Comparison of ENCODE assay signal across 11 cellular contexts in the genomic region with DNA sequence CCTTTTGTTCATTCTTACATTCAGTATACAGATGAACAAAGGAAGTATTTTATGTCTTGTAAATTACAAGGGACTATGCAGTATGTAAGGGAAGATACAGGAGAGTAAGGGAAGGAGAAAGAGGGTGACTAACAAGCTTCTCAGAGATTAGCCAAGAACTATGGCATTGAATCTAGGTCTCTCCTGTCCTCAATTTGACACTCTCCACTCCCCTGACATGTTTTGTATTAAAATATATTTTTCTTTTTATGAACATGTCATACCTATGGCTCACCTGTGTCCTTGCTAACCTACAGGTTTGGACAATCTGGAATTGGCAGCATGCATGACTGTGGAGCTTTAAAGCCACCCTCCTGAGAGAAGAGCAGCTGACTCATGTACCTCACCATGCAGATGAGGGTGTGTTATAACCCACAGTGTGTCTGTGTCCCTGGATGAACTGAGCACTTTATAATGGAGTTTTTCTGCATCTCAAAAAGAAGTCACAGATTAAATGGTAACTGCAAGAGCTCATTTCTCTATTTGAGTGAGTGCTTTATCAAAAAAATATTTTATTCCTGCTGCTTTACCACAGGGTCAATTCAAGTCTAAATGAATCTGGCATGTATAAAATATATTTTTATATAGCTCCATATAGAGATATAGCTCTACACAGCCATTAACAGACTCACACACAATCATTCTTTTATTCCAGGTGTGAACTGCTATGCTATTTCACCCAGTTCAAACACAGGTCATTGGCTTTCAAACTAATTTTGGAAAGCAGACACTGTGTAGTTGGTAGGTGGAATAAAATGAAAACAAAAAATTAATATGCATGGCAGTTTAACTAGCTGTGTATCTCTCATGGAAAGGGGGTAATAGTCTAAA.
DNase-seq lines count a peak whose midpoint lies in the region; ATAC-seq, FAIRE-seq and TF ChIP-seq lines count a peak whose summit lies in the region.
"Had no signal": no experiment of that assay in that cellular context is flagged by ENCODE, and none has a peak within 500 bp of the region (broad histone marks: within the 10 kb centered on the region; RNA-seq: fewer than 3 reads in every experiment).

No MANE protein-coding gene starts in this region.

- no peaks in the 10 kb centered on the region for H3K27me3 ChIP-seq in IMR-90 (ENCODE audit: control insufficient read depth, insufficient read depth, low read length)
- H3K27me3 ChIP-seq in mammary epithelial cell (ENCODE audit: insufficient read depth, low read length), result no peaks in the 10 kb centered on the region
- no peaks in the 10 kb centered on the region for H3K27me3 ChIP-seq in neuronal stem cell (ENCODE audit: control insufficient read depth in 3 of 3, insufficient read depth in 3 of 3, low read depth in 1 of 3, low read length in 3 of 3)
- H3K27me3 ChIP-seq in ascending aorta, result no peaks in the 10 kb centered on the region
- no peaks in the 10 kb centered on the region for H3K27me3 ChIP-seq in H7 (ENCODE audit: control insufficient read depth, insufficient read depth, low read length)
- H3K27me3 ChIP-seq: neural progenitor cell had no signal

- H3K56ac ChIP-seq in IMR-90 (ENCODE audit: extremely low read depth, insufficient read depth, low read length), result no peak overlapping the region

- peak overlapping the region; percentile 58 for H3K27ac Mint-ChIP-seq in osteocyte (ENCODE audit: unreplicated experiment)

- DNase-seq in GM12891 (ENCODE audit: insufficient read length, low spot score) (no peak), IMR-90 (peak; percentile 67), mammary epithelial cell (peak; percentile 92), osteocyte (ENCODE audit: extremely low spot score, unreplicated experiment) (no peak), NCI-H524 (lab: John Stamatoyannopoulos, UW) (no peak), neuronal stem cell (ENCODE audit: low spot score) (no peak), ascending aorta (ENCODE audit: low spot score in 2 of 2) (no peak), H7 (no peak)
- DNase-seq: anterior cingulate cortex, NCI-H446 treated with DMSO at 0.1 percent for 48 hours had no signal

- no peak overlapping the region; the same call in 1 of the 2 replicates for H4K5ac ChIP-seq in IMR-90 (ENCODE audit: low read depth, low read length)

- H3K9ac ChIP-seq in IMR-90 (ENCODE audit: low read depth, low read length) (no peak overlapping the region), mammary epithelial cell (ENCODE audit: insufficient read depth, low read length) (peak overlapping the region; percentile 50), neuronal stem cell (ENCODE audit: low read depth, low read length, poor library complexity) (no peak overlapping the region)
- H3K9ac ChIP-seq: neural progenitor cell had no signal

- H3K9me3 Mint-ChIP-seq in osteocyte (ENCODE audit: unreplicated experiment), result no peaks in the 10 kb centered on the region
- H3K9me3 Mint-ChIP-seq: neural progenitor cell had no signal

- peak; percentile 75 for ATAC-seq in IMR-90 (ENCODE audit: low read depth)

- no peak overlapping the region for H2AFZ ChIP-seq in IMR-90 (replicated peaks; ENCODE audit: low read length, poor library complexity)
- no peak overlapping the region for H2AFZ ChIP-seq in mammary epithelial cell (ENCODE audit: low read depth, low read length)
- no peak overlapping the region for H2AFZ ChIP-seq in neuronal stem cell (ENCODE audit: low read length)
- H2AFZ ChIP-seq: neural progenitor cell had no signal

- peaks cover 8% of the 10 kb centered on the region for H4K20me1 ChIP-seq in IMR-90 (ENCODE audit: insufficient read depth, low read length)
- no peaks in the 10 kb centered on the region for H4K20me1 ChIP-seq in mammary epithelial cell (ENCODE audit: insufficient read depth, low read length)

- H3K18ac ChIP-seq in IMR-90 (ENCODE audit: low read depth, low read length), result peak overlapping the region; percentile 77; the same call in 1 of the 2 replicates
- H3K18ac ChIP-seq in neuronal stem cell (ENCODE audit: low read length), result no peak overlapping the region

- no TSS peak for BruUV-seq in IMR-90 (replicated peaks; lab: Mats Ljungman, UMichigan)
- BruUV-seq in mammary epithelial cell (replicated peaks; lab: Mats Ljungman, UMichigan), result no TSS peak

- H2AK5ac ChIP-seq in IMR-90 (ENCODE audit: low read depth, low read length) (peak overlapping the region; percentile 54; the same call in 1 of the 2 replicates), neuronal stem cell (ENCODE audit: low read depth, low read length) (no peak overlapping the region)

- H4K91ac ChIP-seq in IMR-90 (ENCODE audit: insufficient read depth, low read depth, low read length) (0 out of 2 replicates have a peak overlapping the region, but pooled peaks have one; percentile 10), neuronal stem cell (ENCODE audit: low read depth, low read length, poor library complexity) (no peak overlapping the region)

- no peak overlapping the region for H3K4me3 Mint-ChIP-seq in osteocyte (ENCODE audit: unreplicated experiment)
- H3K4me3 Mint-ChIP-seq: neural progenitor cell had no signal

- H4K8ac ChIP-seq in IMR-90 (ENCODE audit: low read depth in 2 of 2, low read length in 2 of 2) (peak overlapping the region in 1 of 2 experiments; percentile 63; a peak in 1 of 4 replicates), neuronal stem cell (ENCODE audit: low read depth, low read length) (no peak overlapping the region)

- H3K27me3 Mint-ChIP-seq in osteocyte (ENCODE audit: unreplicated experiment), result no peaks in the 10 kb centered on the region

- H2BK15ac ChIP-seq in IMR-90 (ENCODE audit: low read depth, low read length), result no peak overlapping the region
- no peak overlapping the region for H2BK15ac ChIP-seq in neuronal stem cell (ENCODE audit: low read length)

- CTCF ChIA-PET in IMR-90 (lab: Yijun Ruan, JAX) (no interaction called here), mammary epithelial cell (lab: Charles Lee; ENCODE audit: low non-redundant PET) (interaction anchor here (0.5 kb wide), 1 partner anchor 121 kb away, joined by 3 read pairs; no protein-coding TSS in a partner anchor)

- peaks cover 23% of the 10 kb centered on the region for H3K79me2 ChIP-seq in mammary epithelial cell (ENCODE audit: insufficient read depth, low read length)

- H3K4me2 ChIP-seq in IMR-90 (ENCODE audit: low read depth, low read length) (peak overlapping the region; percentile 25; the same call in 1 of the 2 replicates), mammary epithelial cell (ENCODE audit: insufficient read depth, low read depth, low read length) (peak overlapping the region; percentile 34), neuronal stem cell (ENCODE audit: insufficient read depth, low read length, poor library complexity, severe bottlenecking) (no peak overlapping the region)
- H3K4me2 ChIP-seq: neural progenitor cell had no signal

- H3K4me1 Mint-ChIP-seq in osteocyte (ENCODE audit: unreplicated experiment), result peaks cover 52% of the 10 kb centered on the region

- H3K4me3 ChIP-seq in IMR-90 (ENCODE audit: insufficient read depth, low read depth, low read length) (no peak overlapping the region), mammary epithelial cell (replicated peaks in 1 of 3; ENCODE audit: insufficient read depth in 1 of 3, low read depth in 2 of 3, low read length in 3 of 3) (no peak overlapping the region), neuronal stem cell (ENCODE audit: low read length in 2 of 2) (no peak overlapping the region), ascending aorta (no peak overlapping the region), H7 (ENCODE audit: insufficient read depth, low read depth, low read length) (no peak overlapping the region)
- H3K4me3 ChIP-seq: neural progenitor cell had no signal

- H3K36me3 ChIP-seq in IMR-90 (ENCODE audit: control insufficient read depth, insufficient read depth, low read length), result no peaks in the 10 kb centered on the region
- no peaks in the 10 kb centered on the region for H3K36me3 ChIP-seq in mammary epithelial cell (ENCODE audit: insufficient read depth, low read length)
- peaks cover 0 to 2% of the 10 kb centered on the region in 2 donors for H3K36me3 ChIP-seq in neuronal stem cell (replicated peaks in 1 of 2; ENCODE audit: control insufficient read depth in 2 of 2, insufficient read depth in 2 of 2, low read length in 2 of 2)
- no peaks in the 10 kb centered on the region for H3K36me3 ChIP-seq in ascending aorta
- no peaks in the 10 kb centered on the region for H3K36me3 ChIP-seq in H7 (replicated peaks; ENCODE audit: control insufficient read depth, insufficient read depth, low read length)
- H3K36me3 ChIP-seq: neural progenitor cell had no signal

- no peak overlapping the region for H2BK20ac ChIP-seq in IMR-90 (ENCODE audit: low read depth, low read length)

- H2BK12ac ChIP-seq in neuronal stem cell (ENCODE audit: low read length), result no peak overlapping the region

- H3K9me1 ChIP-seq in IMR-90 (ENCODE audit: insufficient read depth, low read length), result peaks cover 15% of the 10 kb centered on the region

- H2AK9ac ChIP-seq in IMR-90 (replicated peaks; ENCODE audit: low read depth, low read length, poor library complexity), result no peak overlapping the region

- peak overlapping the region; percentile 65; the same call in 1 of the 2 replicates for H3K14ac ChIP-seq in IMR-90 (replicated peaks; ENCODE audit: low read depth, low read length)
- H3K14ac ChIP-seq in neuronal stem cell (ENCODE audit: low read length), result no peak overlapping the region

- H2BK120ac ChIP-seq in IMR-90 (ENCODE audit: low read depth, low read length), result peak overlapping the region; percentile 20; the same call in 1 of the 2 replicates
- no peak overlapping the region for H2BK120ac ChIP-seq in neuronal stem cell (ENCODE audit: low read depth, low read length)

- in situ Hi-C loops in IMR-90 (cut with MboI; ENCODE audit: low sequenced_read_pairs), result no loop called here
- in situ Hi-C loops in mammary epithelial cell (cut with MboI; ENCODE audit: low sequenced_read_pairs in 2 of 2), result loop anchor here in 1 of 2 donors (5.0 kb wide), 1 partner anchor 63 kb away; the partner anchor contains the start of gene MAML2

- intact Hi-C loops in IMR-90 (cut with micrococcal nuclease) (no loop called here), mammary epithelial cell (cut with micrococcal nuclease) (loop anchor here (2.0 kb wide), 1 partner anchor 17 kb away; no protein-coding TSS in a partner anchor), ascending aorta (cut with DNase I) (no loop called here)

- H2BK5ac ChIP-seq in IMR-90 (ENCODE audit: low read depth, low read length, poor library complexity, severe bottlenecking) (peak overlapping the region; percentile 64), neuronal stem cell (ENCODE audit: low read length) (no peak overlapping the region)

- dilution Hi-C loops in IMR-90 (cut with HindIII; ENCODE audit: low sequenced_read_pairs, unreplicated experiment) (no loop called here), mammary epithelial cell (cut with HindIII; ENCODE audit: low sequenced_read_pairs) (loop anchor here (5.0 kb wide), 1 partner anchor 38 kb away; no protein-coding TSS in a partner anchor)

- POLR2A ChIA-PET in IMR-90 (lab: Charles Lee; ENCODE audit: unreplicated experiment), result no interaction called here

- H3K23ac ChIP-seq in IMR-90 (ENCODE audit: low read depth, low read length) (peak overlapping the region; percentile 38; the same call in 1 of the 2 replicates), neuronal stem cell (ENCODE audit: low read depth, low read length, poor library complexity) (no peak overlapping the region)

- H3K27ac ChIP-seq in IMR-90 (ENCODE audit: insufficient read depth, low read length) (no peak overlapping the region), mammary epithelial cell (ENCODE audit: insufficient read depth, low read depth, low read length) (peak overlapping the region; percentile 89), neuronal stem cell (replicated peaks; ENCODE audit: low read length) (no peak overlapping the region), ascending aorta (no peak overlapping the region)
- H3K27ac ChIP-seq: neural progenitor cell had no signal

- TF ChIP-seq RAD21 in IMR-90 (IDR thresholded peaks at IDR 0.05; ENCODE audit: low read length), result no peak

- H3K4ac ChIP-seq in IMR-90 (ENCODE audit: low read depth, low read length), result peak overlapping the region; percentile 2; the same call in 1 of the 2 replicates
- no peak overlapping the region for H3K4ac ChIP-seq in neuronal stem cell (ENCODE audit: low read length)

- H3K4me1 ChIP-seq in IMR-90 (ENCODE audit: control insufficient read depth, insufficient read depth, low read length), result peaks cover 14% of the 10 kb centered on the region; the same call in 1 of the 2 replicates
- H3K4me1 ChIP-seq in mammary epithelial cell (ENCODE audit: insufficient read depth, low read length), result peaks cover 36% of the 10 kb centered on the region
- H3K4me1 ChIP-seq in neuronal stem cell (ENCODE audit: control insufficient read depth in 2 of 2, insufficient read depth in 1 of 2, low read depth in 1 of 2, low read length in 2 of 2), result peaks cover 2 to 10% of the 10 kb centered on the region in 2 donors
- peaks cover 0 to 16% of the 10 kb centered on the region in 2 donors for H3K4me1 ChIP-seq in ascending aorta
- H3K4me1 ChIP-seq: neural progenitor cell had no signal

- FAIRE-seq in GM12891 (lab: Jason Lieb, UNC), result peak; percentile 43

- H3K79me1 ChIP-seq in IMR-90 (ENCODE audit: low read depth in 1 of 2, low read length in 2 of 2) (peaks cover 12 to 59% of the 10 kb centered on the region in 2 experiments), neuronal stem cell (ENCODE audit: low read depth, low read length) (no peaks in the 10 kb centered on the region)

- no peaks in the 10 kb centered on the region for H3K9me3 ChIP-seq in IMR-90 (ENCODE audit: control insufficient read depth, insufficient read depth, low read length)
- no peaks in the 10 kb centered on the region for H3K9me3 ChIP-seq in mammary epithelial cell (replicated peaks; ENCODE audit: insufficient read depth, low read length)
- no peaks in the 10 kb centered on the region for H3K9me3 ChIP-seq in neuronal stem cell (replicated peaks in 1 of 2; ENCODE audit: control insufficient read depth in 2 of 2, insufficient read depth in 1 of 2, low read depth in 1 of 2, low read length in 2 of 2)
- H3K9me3 ChIP-seq in ascending aorta, result no peaks in the 10 kb centered on the region

- no peak for TF ChIP-seq POLR2A in GM12891 (IDR thresholded peaks at IDR 0.05; ENCODE audit: low read depth, low read length)
- TF ChIP-seq POLR2A in IMR-90 (IDR thresholded peaks at IDR 0.05; ENCODE audit: low read depth, low read length), result no peak

- peaks cover 4% of the 10 kb centered on the region for H3K36me3 Mint-ChIP-seq in osteocyte (ENCODE audit: unreplicated experiment)
- H3K36me3 Mint-ChIP-seq: neural progenitor cell had no signal

- TF ChIP-seq CTCF in IMR-90 (conservative IDR thresholded peaks at IDR 0.05; ENCODE audit: low read depth, low read length), result no peak
- no peak for TF ChIP-seq CTCF in mammary epithelial cell (conservative IDR thresholded peaks at IDR 0.05 in 1 of 2, IDR thresholded peaks at IDR 0.05 in 1 of 2; ENCODE audit: extremely low read depth in 1 of 2, insufficient read depth in 1 of 2, low read depth in 1 of 2, low read length in 2 of 2)
- TF ChIP-seq CTCF in osteocyte (IDR thresholded peaks at IDR 0.05), result no peak
- TF ChIP-seq CTCF in ascending aorta (IDR thresholded peaks at IDR 0.05), result no peak

Comparison
In these comparisons a context has a peak if more than half of its experiments do, and no peak if none do; other contexts are left out.
1. DNase-seq: peak in IMR-90 (single experiment) and mammary epithelial cell (single experiment); none in GM12891 (single experiment), osteocyte (single experiment), NCI-H524 (0 of 2), neuronal stem cell (single experiment), ascending aorta (0 of 2) and H7 (single experiment).